Comparison of ENCODE assay signal across 26 cellular contexts in the genomic region with DNA sequence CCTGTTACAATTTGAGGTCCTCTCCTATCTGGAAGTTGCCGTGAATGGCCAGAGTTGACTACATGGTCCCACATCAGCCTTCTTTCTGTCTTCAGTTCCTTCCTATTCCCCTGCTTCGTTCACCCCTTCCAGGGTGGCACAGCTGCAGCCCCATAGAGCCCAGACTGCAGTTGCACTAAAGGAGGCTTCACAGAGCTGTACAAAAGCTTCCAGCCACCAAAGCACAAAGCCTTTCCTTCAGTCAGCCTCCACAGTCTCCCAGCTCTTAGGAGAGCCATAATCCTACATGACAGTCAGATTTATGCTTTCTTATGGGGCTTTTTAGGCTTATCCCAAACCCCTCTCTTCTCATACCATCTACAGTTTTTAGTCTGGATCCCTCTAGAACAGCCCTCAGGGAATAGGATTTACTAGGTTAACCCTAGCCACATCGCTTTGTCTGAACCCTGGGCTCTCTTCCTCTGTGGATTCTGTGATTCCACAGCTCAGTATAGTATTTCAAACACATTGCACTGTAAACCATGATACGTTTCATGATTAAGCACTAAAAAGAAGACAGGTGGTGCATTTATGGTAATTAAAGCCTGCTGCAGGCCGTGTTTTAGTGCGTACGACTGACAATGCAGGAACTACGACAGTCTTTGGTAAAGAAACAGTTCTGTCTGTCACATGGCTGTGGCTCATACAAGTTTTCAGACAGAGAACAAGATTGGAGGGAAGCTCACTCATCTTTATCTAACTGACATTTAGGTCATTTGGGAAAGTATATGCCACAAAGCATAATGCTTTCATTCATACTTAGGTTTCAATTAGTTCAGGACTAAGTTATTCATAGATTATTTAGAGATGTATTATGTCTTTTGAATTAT.
DNase-seq lines count a peak whose midpoint lies in the region; FAIRE-seq and TF ChIP-seq lines count a peak whose summit lies in the region.
"Had no signal": no experiment of that assay in that cellular context is flagged by ENCODE, and none has a peak within 500 bp of the region (broad histone marks: within the 10 kb centered on the region; RNA-seq: fewer than 3 reads in every experiment).

No MANE protein-coding gene starts in this region.

- DNase-seq in NCI-H2171 (lab: John Stamatoyannopoulos, UW) (peak; percentile 17), RPMI7951 (ENCODE audit: low read depth) (peak; percentile 22), globus pallidus (ENCODE audit: low spot score) (peak; percentile 80), substantia nigra (lab: John Stamatoyannopoulos, UW) (peak in 21 of 49 donors; percentile 4 to 53 (median 15)), GM12892 (ENCODE audit: insufficient read length) (no peak), NCI-H1930 (lab: John Stamatoyannopoulos, UW) (no peak), H7 (no peak), DMS53 treated with DMSO at 0.1 percent for 48 hours (lab: John Stamatoyannopoulos, UW; ENCODE audit: unreplicated experiment) (no peak)
- DNase-seq: activated CD4-positive, alpha-beta T cell treated with anti-CD3 and anti-CD28 coated beads, Interleukin-2, amount 50 U/mL, for 48 hours; activated naive CD4-positive, alpha-beta T cell; COR-L47; DMS79 treated with DMSO at 0.1 percent for 48 hours; GDM1; GOT3; HFFc6; left lung; mesenchymal stem cell; SK-N-SH; small intestine; stimulated activated naive CD4-positive, alpha-beta T cell had no signal

- H3K36me3 ChIP-seq in H7 (replicated peaks; ENCODE audit: control insufficient read depth, insufficient read depth, low read length) = no peaks in the 10 kb centered on the region
- H3K36me3 ChIP-seq: BLaER1 treated with 17β-estradiol and CSF1 and Interleukin-3, amounts not matched to agents 10 nM and 100 nM; gastroesophageal sphincter; left lung; right atrium auricular region; thoracic aorta had no signal

- no peak overlapping the region for H3K4me3 ChIP-seq in H7 (ENCODE audit: insufficient read depth, low read depth, low read length)
- H3K4me3 ChIP-seq: BLaER1 treated with 17β-estradiol and CSF1 and Interleukin-3, amounts not matched to agents 10 nM and 100 nM; gastroesophageal sphincter; left lung; right atrium auricular region; thoracic aorta had no signal

- TF ChIP-seq POLR2A in GM12892 (IDR thresholded peaks at IDR 0.05; ENCODE audit: low read depth, low read length) = no peak

- FAIRE-seq in GM12892 (lab: Jason Lieb, UNC) = no peak
- FAIRE-seq: small intestine, TTC549 had no signal

- H3K27ac ChIP-seq in substantia nigra (ENCODE audit: low read depth, low read length, poor library complexity, severe bottlenecking) = peak overlapping the region; percentile 73
- H3K27ac ChIP-seq: BLaER1 treated with 17β-estradiol and CSF1 and Interleukin-3, amounts not matched to agents 10 nM and 100 nM; gastroesophageal sphincter; left lung; parathyroid adenoma; right atrium auricular region; thoracic aorta had no signal

- H3K27me3 ChIP-seq in H7 (ENCODE audit: control insufficient read depth, insufficient read depth, low read length) = no peaks in the 10 kb centered on the region
- H3K27me3 ChIP-seq: BLaER1 treated with 17β-estradiol and CSF1 and Interleukin-3, amounts not matched to agents 10 nM and 100 nM; left lung; right atrium auricular region had no signal

Comparison
In these comparisons a context has a peak if more than half of its experiments do, and no peak if none do; other contexts are left out.
1. DNase-seq: peak in NCI-H2171 (single experiment), RPMI7951 (single experiment) and globus pallidus (single experiment); none in GM12892 (single experiment), NCI-H1930 (0 of 2), H7 (single experiment) and DMS53 treated with DMSO at 0.1 percent for 48 hours (single experiment).